In the genomic region with DNA sequence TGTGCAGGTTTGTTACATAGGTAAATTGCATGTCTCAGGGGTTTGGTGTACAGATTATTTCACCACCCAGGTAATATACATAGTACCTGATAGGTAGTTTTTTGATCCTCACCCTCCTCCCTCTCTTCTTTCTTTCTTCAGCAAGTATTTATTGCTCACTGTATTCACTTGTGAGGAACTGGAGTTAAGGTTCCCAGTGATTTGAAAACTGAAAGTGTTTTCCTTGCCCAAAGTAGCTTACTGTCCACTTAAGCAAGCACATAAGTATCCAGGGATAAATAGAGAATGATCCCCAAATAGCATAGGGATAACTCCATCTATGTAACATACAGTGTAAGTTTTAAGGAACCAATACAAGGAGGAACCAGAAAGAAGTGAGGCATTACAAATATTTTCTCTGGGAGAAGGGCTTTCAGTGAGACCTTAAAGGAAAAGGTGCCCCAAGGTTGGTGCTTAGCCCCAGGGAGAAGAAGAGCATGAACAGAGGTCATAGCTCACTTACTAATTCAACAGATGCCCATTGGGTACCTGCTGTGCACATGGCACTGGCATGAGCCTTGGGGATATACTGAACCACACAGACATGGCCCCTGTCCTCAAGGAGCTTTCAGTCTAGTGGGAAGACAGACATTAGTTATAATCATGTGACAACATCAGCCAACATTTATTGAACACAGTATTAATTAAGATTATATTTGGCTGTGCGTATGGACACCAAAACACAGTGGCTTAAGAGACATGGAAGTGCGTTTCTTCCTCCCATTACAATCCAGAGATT, we compare ENCODE assay signal across 11 cellular contexts. TPM values are rescaled to one million over a fixed set of nuclear protein-coding genes. Genes with fewer than 3 reads are reported as not detected.
DNase-seq lines count a peak whose midpoint lies in the region; ATAC-seq and TF ChIP-seq lines count a peak whose summit lies in the region.
"Had no signal": no experiment of that assay in that cellular context is flagged by ENCODE, and none has a peak within 500 bp of the region (broad histone marks: within the 10 kb centered on the region; RNA-seq: fewer than 3 reads in every experiment).

No MANE protein-coding gene starts in this region.

- TF ChIP-seq POLR2A in right lobe of liver (IDR thresholded peaks at IDR 0.05) (no peak), stomach (IDR thresholded peaks at IDR 0.05) (no peak)

- no peaks in the 10 kb centered on the region for H3K27me3 ChIP-seq in right lobe of liver
- no peaks in the 10 kb centered on the region for H3K27me3 ChIP-seq in stomach

- POLR2A ChIA-PET in HEK293 (lab: Yijun Ruan, JAX) = no interaction called here

- peaks cover 48% of the 10 kb centered on the region for H3K4me1 Mint-ChIP-seq in chondrocyte (ENCODE audit: low read depth)

- WGBS in right lobe of liver (ENCODE audit: insufficient coverage, low coverage, low lambda C conversion rate, missing lambda C conversion rate) = 83% methylated on average over 1 of the region's 2 CpGs
- WGBS in stomach, 5 donors = 85 to 96% (median 94%) methylated on average over 2 of the region's 2 CpGs

- TF ChIP-seq EP300 in stomach (IDR thresholded peaks at IDR 0.05) = no peak

- DNase-seq in chondrocyte (ENCODE audit: low spot score) (no peak), right lobe of liver (no peak), stomach (no peak), anterior cingulate cortex (lab: John Stamatoyannopoulos, UW) (no peak)
- DNase-seq: activated T-cell treated with anti-CD3 and anti-CD28 coated beads, Interleukin-2, amount 50 U/mL, for 48 hours; NCI-H748 treated with DMSO at 0.1 percent for 48 hours had no signal

- H3K4me1 ChIP-seq in HEK293 (ENCODE audit: control insufficient read depth, insufficient read depth, low read length) (peaks cover 2% of the 10 kb centered on the region; the same call in 1 of the 2 replicates), right lobe of liver (peaks cover 0 to 38% (median 7%) of the 10 kb centered on the region in 4 donors), stomach (peaks cover 34 to 58% (median 48%) of the 10 kb centered on the region in 4 donors)

- TF ChIP-seq CTCF in HEK293 (tag by site-specific recombination; IDR thresholded peaks at IDR 0.05) (no peak), chondrocyte (IDR thresholded peaks at IDR 0.05) (no peak), right lobe of liver (IDR thresholded peaks at IDR 0.05) (no peak), stomach (IDR thresholded peaks at IDR 0.05) (no peak)

- H3K36me3 ChIP-seq in HEK293 (ENCODE audit: control insufficient read depth in 2 of 2, insufficient read depth in 1 of 2, low read length in 2 of 2) (no peaks in the 10 kb centered on the region), right lobe of liver (no peaks in the 10 kb centered on the region), stomach (no peaks in the 10 kb centered on the region)

- no peak overlapping the region for H3K4me3 ChIP-seq in HEK293 (ENCODE audit: low read depth, low read length)
- H3K4me3 ChIP-seq in right lobe of liver = no peak overlapping the region
- no peak overlapping the region for H3K4me3 ChIP-seq in stomach
- H3K4me3 ChIP-seq: SK-N-MC had no signal

- intact Hi-C loops in right lobe of liver (cut with DNase I) (loop anchor here in 1 of 2 donors (10.0 kb wide), 1 partner anchor 399 kb away; no protein-coding TSS in a partner anchor), stomach (cut with DNase I; ENCODE audit: low total_unique reads) (no loop called here)

- H3K27ac Mint-ChIP-seq in chondrocyte (ENCODE audit: unreplicated experiment) = peak overlapping the region; percentile 93

- no peaks in the 10 kb centered on the region for H3K27me3 Mint-ChIP-seq in chondrocyte (ENCODE audit: low read depth)

- H3K27ac ChIP-seq in HEK293 (ENCODE audit: extremely low read depth, low read depth, low read length) (no peak overlapping the region; the same call in 1 of the 2 replicates), right lobe of liver (peak overlapping the region in 2 of 3 donors; percentile 38 to 66), stomach (peak overlapping the region; percentile 44 to 91 (median 81))

- H3K9me3 Mint-ChIP-seq in chondrocyte (ENCODE audit: low read depth) = peaks cover 5% of the 10 kb centered on the region

- H3K4me3 Mint-ChIP-seq in chondrocyte (ENCODE audit: unreplicated experiment) = no peak overlapping the region

- CTCF ChIA-PET in HEK293 (lab: Yijun Ruan, JAX) = interaction anchor here (0.8 to 2.1 kb wide), 2 partner anchors 86 to 89 kb away, joined by 3 to 14 read pairs; no protein-coding TSS in a partner anchor

- ATAC-seq in right lobe of liver (no peak), GM18511 (IDR thresholded peaks at IDR 0.05; ENCODE audit: unreplicated experiment) (no peak), GM18868 (IDR thresholded peaks at IDR 0.05; ENCODE audit: unreplicated experiment) (no peak), HG02798 (IDR thresholded peaks at IDR 0.05; ENCODE audit: poor library complexity, unreplicated experiment) (no peak)

- no peaks in the 10 kb centered on the region for H3K36me3 Mint-ChIP-seq in chondrocyte (ENCODE audit: low read depth)

- H3K9me3 ChIP-seq in HEK293 (ENCODE audit: control insufficient read depth, insufficient read depth, low read depth, low read length) (no peaks in the 10 kb centered on the region), right lobe of liver (no peaks in the 10 kb centered on the region), stomach (no peaks in the 10 kb centered on the region)

TF ChIP-seq in HEK293, 187 proteins besides CTCF, POLR2A, EP300 and RAD21:
- no peak for TF ChIP-seq ZNF658 (tag by site-specific recombination; IDR thresholded peaks at IDR 0.05)
- no peak for TF ChIP-seq ZNF660 (tag by site-specific recombination; IDR thresholded peaks at IDR 0.05)
- 0 out of 2 replicates have a peak, but pooled peaks have one; percentile 3 for TF ChIP-seq ZNF362 (tag by site-specific recombination; IDR thresholded peaks at IDR 0.05)

RNA-seq across cellular contexts. Expression of gene MYL4, which starts 17.0 kb away (rescaled TPM):
- total RNA-seq in chondrocyte (0.51 to 1.9 TPM (median 1.1 TPM) in 3 replicates), right lobe of liver (under 1 TPM in 4 of 6 experiments, not detected in 2; 0.42 to 0.80 (median 0.58) TPM), stomach (1 to 10 TPM in 2 of 5 donors, not detected in 3; 1.7 to 5.7 TPM)
- 1 to 10 TPM in 2 of 3 donors, under 1 TPM in 1; 0.20 to 2.1 (median 1.5) TPM for polyA plus RNA-seq in stomach

RNA-seq across cellular contexts. Expression of gene ITGB3, which starts 27.5 kb away (rescaled TPM):
- total RNA-seq in chondrocyte (0.85 to 11.4 TPM (median 10.5 TPM) in 3 replicates), right lobe of liver (1 to 10 TPM; 2.2 to 8.0 (median 4.8) TPM), stomach (10 to 100 TPM in 3 of 5 donors, 1 to 10 TPM in 1, not detected in 1; 7.1 to 29.8 (median 23.6) TPM)
- 1 to 10 TPM; 1.0 to 3.1 (median 1.7) TPM for polyA plus RNA-seq in stomach

RNA-seq across cellular contexts. Expression of gene CDC27, which starts 37.0 kb away (rescaled TPM):
- 121 to 133 TPM (median 128 TPM) in 3 replicates for total RNA-seq in chondrocyte
- 10 to 100 TPM; 27.5 to 50.4 (median 32.9) TPM for total RNA-seq in right lobe of liver
- 100 to 1,000 TPM in 1 of 5 donors, 10 to 100 TPM in 3, 1 to 10 TPM in 1; 3.2 to 104 (median 75.9) TPM for total RNA-seq in stomach
- 10 to 100 TPM in 2 of 3 donors, 1 to 10 TPM in 1; 7.7 to 17.7 (median 15.4) TPM for polyA plus RNA-seq in stomach
